Comparison of ENCODE assay signal across 13 cellular contexts in genomic region chrY:24561422-24561821, GRCh38. TPM values are rescaled to one million over a fixed set of nuclear protein-coding genes. Genes with fewer than 3 reads are reported as not detected.
"Had no signal": no experiment of that assay in that cellular context is flagged by ENCODE, and none has a peak within 500 bp of the region (broad histone marks: within the 10 kb centered on the region; RNA-seq: fewer than 3 reads in every experiment).

No MANE protein-coding gene starts in this region.

RNA-seq across cellular contexts. Expression of gene BPY2B, which starts 56.4 kb away (rescaled TPM):
- total RNA-seq: stomach, subcutaneous adipose tissue, temporal lobe, thoracic aorta, thyroid gland, tibial nerve, transverse colon, upper lobe of left lung, upper lobe of right lung, ureter, urinary bladder, uterus, vagina had no signal
